8 cellular contexts compared by ENCODE assay signal in the genomic region with DNA sequence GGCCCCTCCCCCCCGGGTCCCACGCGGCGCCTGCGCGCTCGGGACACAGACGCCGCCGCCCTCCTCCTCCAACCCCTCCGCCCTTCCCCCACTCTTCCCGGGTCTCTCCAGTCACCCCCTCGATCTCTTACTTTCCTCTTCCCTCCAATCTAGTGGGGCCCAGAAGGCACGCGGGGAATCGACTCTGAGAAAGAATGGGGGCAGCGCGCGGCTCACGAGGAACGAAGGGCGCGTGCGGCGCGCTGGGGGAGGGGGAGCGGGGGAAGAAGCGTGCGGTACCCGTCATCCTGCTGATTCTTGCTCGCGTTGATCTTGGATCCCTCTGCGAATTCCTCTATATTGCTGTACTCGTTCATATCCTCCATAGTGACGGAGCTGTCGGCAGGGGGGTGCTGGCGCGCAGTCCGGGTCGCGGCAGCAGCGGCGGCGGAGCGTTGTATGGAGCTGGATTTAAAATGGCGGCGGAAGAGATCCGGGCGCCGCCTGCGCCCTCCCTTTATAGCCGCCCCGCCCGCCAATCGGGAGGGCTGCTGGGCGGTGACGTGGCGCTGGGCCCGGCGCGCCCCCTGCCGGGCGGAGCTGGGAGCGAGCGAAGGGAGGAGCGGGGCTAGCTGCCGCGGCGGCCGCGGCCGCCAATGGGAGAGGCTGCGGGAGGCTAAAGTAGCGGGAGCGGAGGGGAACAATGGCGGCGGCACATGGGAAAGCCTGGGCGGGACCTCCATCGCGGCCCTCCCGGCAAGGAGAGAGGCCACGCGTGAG. TPM values are rescaled to one million over a fixed set of nuclear protein-coding genes. Genes with fewer than 3 reads are reported as not detected.
DNase-seq lines count a peak whose midpoint lies in the region; ATAC-seq and FAIRE-seq lines count a peak whose summit lies in the region.

No MANE protein-coding gene starts in this region.

- peak overlapping the region; percentile 100 for H3K9ac ChIP-seq in BLaER1

- H3K27me3 ChIP-seq in BLaER1, result no peaks in the 10 kb centered on the region

- H3K27ac ChIP-seq in BLaER1, result peak overlapping the region; percentile 100
- peak overlapping the region; percentile 97 for H3K27ac ChIP-seq in cingulate gyrus (ENCODE audit: low read depth, low read length)

- POLR2A ChIA-PET in activated CD4-positive, alpha-beta T cell treated with anti-CD3 and anti-CD28 coated beads for 36 hours (lab: Charles Lee), result interaction anchor here (0.7 to 2.6 kb wide), 14 partner anchors 8 to 606 kb away, joined by 3 to 38 read pairs (median 4); a partner anchor contains a TSS

- peak; percentile 94 for FAIRE-seq in GM19239 (lab: Jason Lieb, UNC)

- H3K9me3 ChIP-seq in BLaER1, result no peaks in the 10 kb centered on the region

- peak; percentile 75 for DNase-seq in GM19239 (ENCODE audit: insufficient read length, low spot score)
- DNase-seq in NCI-H510A (lab: John Stamatoyannopoulos, UW), result peak; percentile 79
- peak; percentile 96 for DNase-seq in activated CD4-positive, alpha-beta T cell treated with anti-CD3 and anti-CD28 coated beads for 36 hours
- DNase-seq in left lobe of liver (ENCODE audit: low spot score), result peak; percentile 96
- DNase-seq in stimulated activated CD4-positive, alpha-beta T cell treated with anti-CD3 and anti-CD28 coated beads, Interleukin-2, amount 100 ng/mL, for 4 hours (ENCODE audit: low read depth), result peak; percentile 90

- peak; percentile 45 for ATAC-seq in HG03442 (IDR thresholded peaks at IDR 0.05; ENCODE audit: unreplicated experiment)
- ATAC-seq in activated CD4-positive, alpha-beta T cell treated with anti-CD3 and anti-CD28 coated beads for 36 hours, result peak; percentile 55
- ATAC-seq in left lobe of liver, result peak; percentile 79

- intact Hi-C loops in activated CD4-positive, alpha-beta T cell treated with anti-CD3 and anti-CD28 coated beads for 36 hours (cut with DNase I, micrococcal nuclease), result loop anchor here (1.0 to 5.0 kb wide), 5 partner anchors 55 to 958 kb away; a partner anchor contains a TSS

- H3K4me1 Mint-ChIP-seq in activated CD4-positive, alpha-beta T cell treated with anti-CD3 and anti-CD28 coated beads for 36 hours, result peaks cover 50% of the 10 kb centered on the region

- H3K4me1 ChIP-seq in BLaER1, result peaks cover 39% of the 10 kb centered on the region

- no peaks in the 10 kb centered on the region for H3K27me3 Mint-ChIP-seq in activated CD4-positive, alpha-beta T cell treated with anti-CD3 and anti-CD28 coated beads for 36 hours

- peak overlapping the region; percentile 92 for H3K4me3 ChIP-seq in BLaER1

- H3K36me3 ChIP-seq in BLaER1, result peaks cover 57% of the 10 kb centered on the region

- peaks cover 83% of the 10 kb centered on the region for H4K20me1 ChIP-seq in BLaER1

- H3K4me3 Mint-ChIP-seq in activated CD4-positive, alpha-beta T cell treated with anti-CD3 and anti-CD28 coated beads for 36 hours, result peak overlapping the region; percentile 94

- H3K4me2 ChIP-seq in BLaER1, result peak overlapping the region; percentile 90

- CTCF ChIA-PET in activated CD4-positive, alpha-beta T cell treated with anti-CD3 and anti-CD28 coated beads for 36 hours (lab: Charles Lee), result interaction anchor here (0.7 to 2.4 kb wide), 17 partner anchors 9 to 77 kb away, joined by 3 to 14 read pairs (median 4); a partner anchor contains a TSS

- peaks cover 74% of the 10 kb centered on the region for H3K36me3 Mint-ChIP-seq in activated CD4-positive, alpha-beta T cell treated with anti-CD3 and anti-CD28 coated beads for 36 hours (ENCODE audit: low read depth)

- no peaks in the 10 kb centered on the region for H3K9me3 Mint-ChIP-seq in activated CD4-positive, alpha-beta T cell treated with anti-CD3 and anti-CD28 coated beads for 36 hours (ENCODE audit: low read depth)

- peak overlapping the region; percentile 99 for H3K27ac Mint-ChIP-seq in activated CD4-positive, alpha-beta T cell treated with anti-CD3 and anti-CD28 coated beads for 36 hours

RNA-seq across cellular contexts. Expression of a gene that starts 1.1 kb away (rescaled TPM):
- total RNA-seq in activated CD4-positive, alpha-beta T cell treated with anti-CD3 and anti-CD28 coated beads for 36 hours, result 100 to 1,000 TPM; 308 to 345 TPM
- 52.1 TPM for total RNA-seq in left lobe of liver

RNA-seq across cellular contexts. Expression of a gene that starts 1.2 kb away (rescaled TPM):
- total RNA-seq in activated CD4-positive, alpha-beta T cell treated with anti-CD3 and anti-CD28 coated beads for 36 hours, result 10 to 100 TPM; 60.1 to 81.8 TPM
- total RNA-seq in left lobe of liver, result 7.8 TPM

RNA-seq across cellular contexts. Expression of a gene that starts 55.4 kb away (rescaled TPM):
- total RNA-seq in activated CD4-positive, alpha-beta T cell treated with anti-CD3 and anti-CD28 coated beads for 36 hours, result 100 to 1,000 TPM; 505 to 510 TPM
- total RNA-seq in left lobe of liver, result 42.9 TPM

Comparison
In these comparisons a context has a peak if more than half of its experiments do, and no peak if none do; other contexts are left out.
1. Peak in every context shown above with its lines: DNase-seq, ATAC-seq, H3K4me3 ChIP-seq and H3K27ac ChIP-seq.
2. RNA of a gene that starts 55.4 kb away (total RNA-seq): 505 to 510 TPM in activated CD4-positive, alpha-beta T cell treated with anti-CD3 and anti-CD28 coated beads for 36 hours; 42.9 TPM in left lobe of liver (single experiment); every median in the first group is over 10 times any median in the second.